8 cellular contexts compared by ENCODE assay signal in genomic region chr19:56140583-56141415, GRCh38. TPM values are rescaled to one million over a fixed set of nuclear protein-coding genes. Genes with fewer than 3 reads are reported as not detected.
DNase-seq lines count a peak whose midpoint lies in the region; ATAC-seq and TF ChIP-seq lines count a peak whose summit lies in the region.

Gene ZNF444 (plus strand): TSS chr19:56141287. CDS start chr19:56146912, 5,625 bp downstream.

- H3K4me3 Mint-ChIP-seq in activated CD4-positive, alpha-beta T cell treated with anti-CD3 and anti-CD28 coated beads, Interleukin-2, amount 10 ng/mL, durations not matched to agents 7 days and 5 days, result peak within 1 kb of the TSS; percentile 78

- no peak for TF ChIP-seq CTCF in BJ (IDR thresholded peaks at IDR 0.05; ENCODE audit: insufficient read depth, low read depth, low read length)
- no peak for TF ChIP-seq CTCF in coronary artery (IDR thresholded peaks at IDR 0.05)

- H3K4me3 ChIP-seq in BJ (ENCODE audit: low read depth, low read length) (peak within 1 kb of the TSS; percentile 83), coronary artery (peak within 1 kb of the TSS; percentile 76)

- H3K27ac ChIP-seq in coronary artery (peak within 1 kb of the TSS; percentile 70 to 96), layer of hippocampus (ENCODE audit: low read depth, low read length) (peak within 1 kb of the TSS; percentile 93)

- H3K36me3 Mint-ChIP-seq in activated CD4-positive, alpha-beta T cell treated with anti-CD3 and anti-CD28 coated beads, Interleukin-2, amount 10 ng/mL, durations not matched to agents 7 days and 5 days (ENCODE audit: low read depth), result no peaks in the 10 kb centered on the region

- H3K27me3 ChIP-seq in BJ (ENCODE audit: control insufficient read depth, insufficient read depth, low read length) (no peaks in the 10 kb centered on the region), layer of hippocampus (ENCODE audit: control insufficient read depth, insufficient read depth, low read length) (no peaks in the 10 kb centered on the region)

- no peaks in the 10 kb centered on the region for H3K9me3 Mint-ChIP-seq in activated CD4-positive, alpha-beta T cell treated with anti-CD3 and anti-CD28 coated beads, Interleukin-2, amount 10 ng/mL, durations not matched to agents 7 days and 5 days

- peaks cover 39% of the 10 kb centered on the region for H3K4me1 Mint-ChIP-seq in activated CD4-positive, alpha-beta T cell treated with anti-CD3 and anti-CD28 coated beads, Interleukin-2, amount 10 ng/mL, durations not matched to agents 7 days and 5 days

- CTCF ChIA-PET in BJ (lab: Yijun Ruan, JAX), result interaction anchor here (0.7 to 2.0 kb wide), 2 partner anchors 60 to 587 kb away, joined by 3 to 9 read pairs; no protein-coding TSS in a partner anchor
- CTCF ChIA-PET in activated CD4-positive, alpha-beta T cell treated with anti-CD3 and anti-CD28 coated beads, Interleukin-2, amount 10 ng/mL, durations not matched to agents 7 days and 5 days (lab: Charles Lee), result interaction anchor here (1.0 to 1.7 kb wide), 2 partner anchors 9 to 15 kb away, joined by 4 read pairs; no protein-coding TSS in a partner anchor

- DNase-seq in BJ (ENCODE audit: low read depth), result peak; percentile 99
- DNase-seq in NCI-H526 treated with DMSO at 0.1 percent for 48 hours (lab: John Stamatoyannopoulos, UW), result peak; percentile 98
- DNase-seq in activated CD4-positive, alpha-beta T cell treated with anti-CD3 and anti-CD28 coated beads, Interleukin-2, amount 10 ng/mL, durations not matched to agents 7 days and 5 days, result peak; percentile 100
- DNase-seq in coronary artery (ENCODE audit: low spot score), result peak; percentile 100
- peak; percentile 96 to 99 for DNase-seq in stimulated activated CD4-positive, alpha-beta T cell treated with anti-CD3 and anti-CD28 coated beads, Interleukin-1b, Interleukin-23, amount 100 ng/mL, for 4 hours (ENCODE audit: low read depth in 2 of 2)

- H3K27me3 Mint-ChIP-seq in activated CD4-positive, alpha-beta T cell treated with anti-CD3 and anti-CD28 coated beads, Interleukin-2, amount 10 ng/mL, durations not matched to agents 7 days and 5 days, result no peaks in the 10 kb centered on the region

- H3K27ac Mint-ChIP-seq in activated CD4-positive, alpha-beta T cell treated with anti-CD3 and anti-CD28 coated beads, Interleukin-2, amount 10 ng/mL, durations not matched to agents 7 days and 5 days, result peak within 1 kb of the TSS; percentile 92

- H3K36me3 ChIP-seq in BJ (ENCODE audit: control insufficient read depth, insufficient read depth, low read length), result peaks cover 3% of the 10 kb centered on the region

- ATAC-seq in GM19324 (IDR thresholded peaks at IDR 0.05; ENCODE audit: low FRiP score, unreplicated experiment) (peak; percentile 93), HG03469 (IDR thresholded peaks at IDR 0.05; ENCODE audit: unreplicated experiment) (peak; percentile 77)

- POLR2A ChIA-PET in BJ (lab: Charles Lee), result interaction anchor here (0.6 to 1.0 kb wide), 4 partner anchors 8 to 1688 kb away, joined by 3 to 6 read pairs (median 3); partner anchors contain the start of gene ZNF787
- POLR2A ChIA-PET in activated CD4-positive, alpha-beta T cell treated with anti-CD3 and anti-CD28 coated beads, Interleukin-2, amount 10 ng/mL, durations not matched to agents 7 days and 5 days (lab: Charles Lee), result interaction anchor here (0.6 kb wide), 1 partner anchor 20 kb away, joined by 3 read pairs; no protein-coding TSS in a partner anchor

RNA-seq across cellular contexts. Expression of gene ZNF444, which starts in this region (rescaled TPM):
- polyA plus RNA-seq in BJ (2011; rRNA removed), result 10.2 and 11.5 TPM in 2 replicates
- polyA minus RNA-seq in BJ (2011; rRNA and poly(A)+ RNA removed), result 7.5 and 8.1 TPM in 2 replicates
- 10 to 100 TPM; 26.5 to 34.6 TPM for total RNA-seq in activated CD4-positive, alpha-beta T cell treated with anti-CD3 and anti-CD28 coated beads, Interleukin-2, amount 10 ng/mL, durations not matched to agents 7 days and 5 days

Comparison
In these comparisons a context has a peak if more than half of its experiments do, and no peak if none do; other contexts are left out.
1. Peak in every context shown above with its lines: DNase-seq, ATAC-seq, H3K4me3 ChIP-seq and H3K27ac ChIP-seq.